Comparison of ENCODE assay signal across 15 cellular contexts in genomic region chr12:113896194-113896593, GRCh38.
"Had no signal": no experiment of that assay in that cellular context is flagged by ENCODE, and none has a peak within 500 bp of the region (broad histone marks: within the 10 kb centered on the region; RNA-seq: fewer than 3 reads in every experiment).

No MANE protein-coding gene starts in this region.

- H3K9me3 Mint-ChIP-seq: activated naive CD4-positive, alpha-beta T cell treated with anti-CD3 and anti-CD28 coated beads, Interleukin-2, amount 50 U/mL, for 24 hours; stimulated activated effector memory CD8-positive, alpha-beta T cell treated with anti-CD3 and anti-CD28 coated beads, Interleukin-12 subunit alpha, Interleukin-12 subunit beta, amount 100 ng/mL, for 72 hours had no signal

- H3K36me3 ChIP-seq: thyroid gland, uterus had no signal

- H3K27me3 ChIP-seq: thyroid gland, uterus had no signal

- H3K4me3 Mint-ChIP-seq: activated naive CD4-positive, alpha-beta T cell treated with anti-CD3 and anti-CD28 coated beads, Interleukin-2, amount 50 U/mL, for 24 hours; stimulated activated effector memory CD8-positive, alpha-beta T cell treated with anti-CD3 and anti-CD28 coated beads, Interleukin-12 subunit alpha, Interleukin-12 subunit beta, amount 100 ng/mL, for 72 hours had no signal

- H3K27me3 Mint-ChIP-seq: activated naive CD4-positive, alpha-beta T cell treated with anti-CD3 and anti-CD28 coated beads, Interleukin-2, amount 50 U/mL, for 24 hours had no signal

- H3K27ac Mint-ChIP-seq: activated naive CD4-positive, alpha-beta T cell treated with anti-CD3 and anti-CD28 coated beads, Interleukin-2, amount 50 U/mL, for 24 hours; stimulated activated effector memory CD8-positive, alpha-beta T cell treated with anti-CD3 and anti-CD28 coated beads, Interleukin-12 subunit alpha, Interleukin-12 subunit beta, amount 100 ng/mL, for 72 hours had no signal

- H3K4me3 ChIP-seq: smooth muscle cell, thyroid gland, uterus had no signal

- H3K4me2 ChIP-seq: smooth muscle cell had no signal

- ATAC-seq: activated CD4-positive, CD25-positive, alpha-beta regulatory T cell treated with anti-CD3 and anti-CD28 coated beads, Interleukin-2, amount 50 U/mL, for 24 hours; stimulated activated effector memory CD8-positive, alpha-beta T cell treated with anti-CD3 and anti-CD28 coated beads, Interleukin-12 subunit alpha, Interleukin-12 subunit beta, amount 100 ng/mL, for 72 hours had no signal

- H3K9me3 ChIP-seq: thyroid gland, uterus had no signal

- H3K4me1 ChIP-seq: thyroid gland, uterus had no signal

- H3K27ac ChIP-seq: epithelial cell of prostate, thyroid gland, uterus had no signal

- DNase-seq: activated CD4-positive, alpha-beta T cell treated with anti-CD3 and anti-CD28 coated beads, Interleukin-2, amount 50 U/mL, for 4 hours; activated effector memory CD4-positive, alpha-beta T cell treated with Interleukin-2 at 50 U/mL for 16 hours; activated T-cell treated with anti-CD3 and anti-CD28 coated beads, Interleukin-2, amount 50 U/mL, for 1 hour; central memory CD4-positive, alpha-beta T cell; cortex of kidney; effector memory CD4-positive, alpha-beta T cell; hypothalamus; retina; thyroid gland; uterus had no signal

- H3K4me1 Mint-ChIP-seq: activated naive CD4-positive, alpha-beta T cell treated with anti-CD3 and anti-CD28 coated beads, Interleukin-2, amount 50 U/mL, for 24 hours; stimulated activated effector memory CD8-positive, alpha-beta T cell treated with anti-CD3 and anti-CD28 coated beads, Interleukin-12 subunit alpha, Interleukin-12 subunit beta, amount 100 ng/mL, for 72 hours had no signal
